8 cellular contexts compared by ENCODE assay signal in the genomic region with DNA sequence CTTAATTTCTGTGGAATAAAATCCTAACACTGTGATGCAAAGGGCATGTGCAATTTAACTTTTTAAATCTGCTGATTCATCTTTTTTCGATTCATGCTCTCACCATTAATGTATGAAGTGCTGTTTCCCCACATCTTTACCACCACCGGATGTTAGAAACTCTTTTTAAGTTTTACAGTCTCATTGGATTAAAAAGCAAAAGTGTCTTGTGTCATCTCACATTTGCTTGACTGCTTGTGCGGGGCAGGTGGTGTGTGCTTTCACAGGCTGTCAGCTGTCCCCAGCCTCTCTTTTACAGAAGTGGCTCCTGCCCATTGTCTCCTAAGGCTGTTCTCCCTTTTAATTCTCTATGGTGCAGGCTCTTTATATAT.
DNase-seq lines count a peak whose midpoint lies in the region; ATAC-seq and TF ChIP-seq lines count a peak whose summit lies in the region.
"Not testable (repeated sequence)": the region's sequence is repeated elsewhere in the genome, so short reads cannot be mapped to it uniquely, and the experiment has no call there.

No MANE protein-coding gene starts in this region.

- not testable (repeated sequence) for TF ChIP-seq CTCF in activated CD8-positive, alpha-beta T cell treated with anti-CD3 and anti-CD28 coated beads for 36 hours (IDR thresholded peaks at IDR 0.05)

- not testable (repeated sequence) for H3K4me3 Mint-ChIP-seq in activated CD8-positive, alpha-beta T cell treated with anti-CD3 and anti-CD28 coated beads for 36 hours; naive thymus-derived CD8-positive, alpha-beta T cell

- H3K27me3 Mint-ChIP-seq in activated CD8-positive, alpha-beta T cell treated with anti-CD3 and anti-CD28 coated beads for 36 hours; naive thymus-derived CD8-positive, alpha-beta T cell: not testable (repeated sequence)

- not testable (repeated sequence) for H3K36me3 Mint-ChIP-seq in activated CD8-positive, alpha-beta T cell treated with anti-CD3 and anti-CD28 coated beads for 36 hours (ENCODE audit: low read depth); naive thymus-derived CD8-positive, alpha-beta T cell

- intact Hi-C loops in activated CD8-positive, alpha-beta T cell treated with anti-CD3 and anti-CD28 coated beads for 36 hours (cut with micrococcal nuclease) = not testable (repeated sequence)

- peak; percentile 66 for ATAC-seq in GM18499 (IDR thresholded peaks at IDR 0.05; ENCODE audit: insufficient read depth, unreplicated experiment)
- peak; percentile 67 for ATAC-seq in GM19043 (IDR thresholded peaks at IDR 0.05; ENCODE audit: low read depth, unreplicated experiment)
- ATAC-seq in GM21515 (IDR thresholded peaks at IDR 0.05; ENCODE audit: unreplicated experiment) = peak; percentile 64
- ATAC-seq in HG02840 (IDR thresholded peaks at IDR 0.05; ENCODE audit: low FRiP score, unreplicated experiment) = peak; percentile 54
- peak; percentile 51 for ATAC-seq in HG03108 (IDR thresholded peaks at IDR 0.05; ENCODE audit: unreplicated experiment)
- ATAC-seq in HG03565 (IDR thresholded peaks at IDR 0.05; ENCODE audit: unreplicated experiment) = peak; percentile 67
- peak; percentile 78 for ATAC-seq in activated CD8-positive, alpha-beta T cell treated with anti-CD3 and anti-CD28 coated beads for 36 hours
- peak; percentile 52 to 83 for ATAC-seq in naive thymus-derived CD8-positive, alpha-beta T cell

- POLR2A ChIA-PET in activated CD8-positive, alpha-beta T cell treated with anti-CD3 and anti-CD28 coated beads for 36 hours (lab: Charles Lee); naive thymus-derived CD8-positive, alpha-beta T cell (lab: Charles Lee): not testable (repeated sequence)

- not testable (repeated sequence) for DNase-seq in activated CD8-positive, alpha-beta T cell treated with anti-CD3 and anti-CD28 coated beads for 36 hours
- DNase-seq in naive thymus-derived CD8-positive, alpha-beta T cell = peak in 3 of 10 donors; percentile 22 to 40 (median 33)

- not testable (repeated sequence) for H3K4me1 Mint-ChIP-seq in activated CD8-positive, alpha-beta T cell treated with anti-CD3 and anti-CD28 coated beads for 36 hours (ENCODE audit: low read depth); naive thymus-derived CD8-positive, alpha-beta T cell

- CTCF ChIA-PET in activated CD8-positive, alpha-beta T cell treated with anti-CD3 and anti-CD28 coated beads for 36 hours (lab: Charles Lee) = not testable (repeated sequence)

- not testable (repeated sequence) for H3K27ac Mint-ChIP-seq in activated CD8-positive, alpha-beta T cell treated with anti-CD3 and anti-CD28 coated beads for 36 hours; naive thymus-derived CD8-positive, alpha-beta T cell

- not testable (repeated sequence) for H3K9me3 Mint-ChIP-seq in activated CD8-positive, alpha-beta T cell treated with anti-CD3 and anti-CD28 coated beads for 36 hours; naive thymus-derived CD8-positive, alpha-beta T cell
